ENCODE assay signal across 15 cellular contexts in genomic region chr7:156064921-156065386, GRCh38.
DNase-seq lines count a peak whose midpoint lies in the region; ATAC-seq and TF ChIP-seq lines count a peak whose summit lies in the region.
"Had no signal": no experiment of that assay in that cellular context is flagged by ENCODE, and none has a peak within 500 bp of the region (broad histone marks: within the 10 kb centered on the region; RNA-seq: fewer than 3 reads in every experiment).

No MANE protein-coding gene starts in this region.

- WGBS in trophoblast cell (ENCODE audit: extremely low coverage, insufficient coverage, insufficient read length): no CpG with 5 or more reads among the region's 5 CpGs

- no peaks in the 10 kb centered on the region for H3K79me1 ChIP-seq in trophoblast cell (ENCODE audit: low read length)

- no peaks in the 10 kb centered on the region for H3K79me2 ChIP-seq in trophoblast cell (ENCODE audit: control insufficient read depth, insufficient read depth, low read length, poor library complexity)

- no peak for TF ChIP-seq CTCF in HFFc6 (IDR thresholded peaks at IDR 0.05)
- TF ChIP-seq CTCF in Panc1 (IDR thresholded peaks at IDR 0.05): no peak

- CTCF ChIA-PET in Panc1 (lab: Charles Lee): no interaction called here

- H2AK5ac ChIP-seq in trophoblast cell (ENCODE audit: low read length): no peak overlapping the region

- no peak overlapping the region for H2AFZ ChIP-seq in trophoblast cell (ENCODE audit: insufficient read depth, low read length, poor library complexity)

- H3K4me3 Mint-ChIP-seq in HFFc6: no peak overlapping the region
- H3K4me3 Mint-ChIP-seq in activated T-helper 1 cell treated with anti-CD3 and anti-CD28 coated beads, Interleukin-12 subunit alpha, Interleukin-12 subunit beta, Interleukin-2, Interleukin-4 antibody, amounts not matched to agents 30 ng/mL and 10 ng/mL and 1 ng/mL, durations not matched to agents 14 hours and 24 hours and 36 hours: no peak overlapping the region
- no peak overlapping the region for H3K4me3 Mint-ChIP-seq in activated T-cell treated with anti-CD3 and anti-CD28 coated beads, Interleukin-2, amount 50 U/mL, for 72 hours
- H3K4me3 Mint-ChIP-seq: activated CD8-positive, alpha-beta T cell treated with anti-CD3 and anti-CD28 coated beads, Interleukin-2, amount 10 ng/mL, durations not matched to agents 7 days and 5 days had no signal

- intact Hi-C loops in Panc1 (cut with micrococcal nuclease; ENCODE audit: unreplicated experiment): no loop called here
- intact Hi-C loops in activated T-helper 1 cell treated with anti-CD3 and anti-CD28 coated beads, Interleukin-12 subunit alpha, Interleukin-12 subunit beta, Interleukin-2, Interleukin-4 antibody, amounts not matched to agents 30 ng/mL and 10 ng/mL and 1 ng/mL, durations not matched to agents 14 hours and 24 hours and 36 hours (cut with micrococcal nuclease): no loop called here

- H3K36me3 ChIP-seq in Panc1 (ENCODE audit: control insufficient read depth, insufficient read depth, low read length) (no peaks in the 10 kb centered on the region), trophoblast cell (ENCODE audit: control insufficient read depth in 1 of 2, insufficient read depth in 2 of 2, low read length in 2 of 2) (no peaks in the 10 kb centered on the region)
- H3K36me3 ChIP-seq: ascending aorta, pancreas, SJSA1 had no signal

- H3K4me2 ChIP-seq in trophoblast cell (ENCODE audit: low read length): peak overlapping the region; percentile 11

- no peak overlapping the region for H4K12ac ChIP-seq in trophoblast cell (ENCODE audit: low read depth, low read length)

- H3K27ac ChIP-seq in Panc1 (ENCODE audit: low read length) (peak overlapping the region; percentile 45), epithelial cell of prostate (peak overlapping the region; percentile 12), trophoblast cell (ENCODE audit: low read depth, low read length) (peak overlapping the region; percentile 56)
- H3K27ac ChIP-seq: ascending aorta, pancreas, SJSA1 had no signal

- no peak overlapping the region for H4K8ac ChIP-seq in trophoblast cell (ENCODE audit: low read depth, low read length)

- H3K27ac Mint-ChIP-seq in HFFc6: no peak overlapping the region
- no peak overlapping the region for H3K27ac Mint-ChIP-seq in activated T-helper 1 cell treated with anti-CD3 and anti-CD28 coated beads, Interleukin-12 subunit alpha, Interleukin-12 subunit beta, Interleukin-2, Interleukin-4 antibody, amounts not matched to agents 30 ng/mL and 10 ng/mL and 1 ng/mL, durations not matched to agents 14 hours and 24 hours and 36 hours
- H3K27ac Mint-ChIP-seq in activated T-cell treated with anti-CD3 and anti-CD28 coated beads, Interleukin-2, amount 50 U/mL, for 72 hours: no peak overlapping the region
- H3K27ac Mint-ChIP-seq: activated CD8-positive, alpha-beta T cell treated with anti-CD3 and anti-CD28 coated beads, Interleukin-2, amount 10 ng/mL, durations not matched to agents 7 days and 5 days had no signal

- H3K9me3 ChIP-seq in Panc1 (ENCODE audit: control insufficient read depth, insufficient read depth, low read depth, low read length) (no peaks in the 10 kb centered on the region), trophoblast cell (ENCODE audit: insufficient read depth, low read depth, low read length) (peaks cover 31% of the 10 kb centered on the region)
- H3K9me3 ChIP-seq: ascending aorta, pancreas, SJSA1 had no signal

- no TSS peak for BruUV-seq in Panc1 (replicated peaks; lab: Mats Ljungman, UMichigan)

- POLR2A ChIA-PET in Panc1 (lab: Charles Lee): interaction anchor here (0.6 kb wide), 1 partner anchor 31 kb away, joined by 4 read pairs; no protein-coding TSS in a partner anchor

- no peaks in the 10 kb centered on the region; the same call in 1 of the 2 replicates for H3K27me3 Mint-ChIP-seq in HFFc6 (ENCODE audit: insufficient read depth)
- H3K27me3 Mint-ChIP-seq in activated T-helper 1 cell treated with anti-CD3 and anti-CD28 coated beads, Interleukin-12 subunit alpha, Interleukin-12 subunit beta, Interleukin-2, Interleukin-4 antibody, amounts not matched to agents 30 ng/mL and 10 ng/mL and 1 ng/mL, durations not matched to agents 14 hours and 24 hours and 36 hours (ENCODE audit: insufficient read depth): peaks cover 2% of the 10 kb centered on the region
- peaks cover 13% of the 10 kb centered on the region for H3K27me3 Mint-ChIP-seq in activated T-cell treated with anti-CD3 and anti-CD28 coated beads, Interleukin-2, amount 50 U/mL, for 72 hours (ENCODE audit: low read depth)

- H3K4ac ChIP-seq in trophoblast cell (ENCODE audit: low read depth, low read length): no peak overlapping the region

- DNase-seq in HFFc6 (peak; percentile 1), Panc1 (ENCODE audit: low read depth, low spot score) (peak; percentile 48), epithelial cell of prostate (ENCODE audit: low read depth, low spot score) (peak; percentile 59), trophoblast cell (peak in 1 of 2 donors; percentile 5), GM19238 (ENCODE audit: insufficient read length, low spot score) (no peak), cerebellum (ENCODE audit: low spot score) (no peak)
- no peak for DNase-seq in activated T-helper 1 cell treated with anti-CD3 and anti-CD28 coated beads, Interleukin-12 subunit alpha, Interleukin-12 subunit beta, Interleukin-2, Interleukin-4 antibody, amounts not matched to agents 30 ng/mL and 10 ng/mL and 1 ng/mL, durations not matched to agents 14 hours and 24 hours and 36 hours (ENCODE audit: low spot score)
- DNase-seq in activated T-cell treated with anti-CD3 and anti-CD28 coated beads, Interleukin-2, amount 50 U/mL, for 72 hours: no peak
- DNase-seq: activated CD8-positive, alpha-beta T cell treated with anti-CD3 and anti-CD28 coated beads, Interleukin-2, amount 10 ng/mL, durations not matched to agents 7 days and 5 days; activated effector memory CD4-positive, alpha-beta T cell treated with Interleukin-2 at 50 U/mL for 16 hours; effector CD8-positive, alpha-beta T cell; foreskin melanocyte; pancreas had no signal

- H3K27me3 ChIP-seq in Panc1 (ENCODE audit: control insufficient read depth, insufficient read depth, low read length) (no peaks in the 10 kb centered on the region), trophoblast cell (ENCODE audit: insufficient read depth, low read length) (no peaks in the 10 kb centered on the region)
- H3K27me3 ChIP-seq: ascending aorta, pancreas had no signal

- H3K9ac ChIP-seq in trophoblast cell (ENCODE audit: low read length): no peak overlapping the region

- no peak overlapping the region for H3K14ac ChIP-seq in trophoblast cell (ENCODE audit: low read length)

- in situ Hi-C loops in Panc1 (cut with HindIII; ENCODE audit: low pct_unique_long_range_greater_than_20kb, low sequenced_read_pairs): no loop called here

- no peaks in the 10 kb centered on the region for H3K4me1 Mint-ChIP-seq in HFFc6 (ENCODE audit: low read depth)
- H3K4me1 Mint-ChIP-seq in activated T-helper 1 cell treated with anti-CD3 and anti-CD28 coated beads, Interleukin-12 subunit alpha, Interleukin-12 subunit beta, Interleukin-2, Interleukin-4 antibody, amounts not matched to agents 30 ng/mL and 10 ng/mL and 1 ng/mL, durations not matched to agents 14 hours and 24 hours and 36 hours (ENCODE audit: low read depth): no peaks in the 10 kb centered on the region
- H3K4me1 Mint-ChIP-seq in activated T-cell treated with anti-CD3 and anti-CD28 coated beads, Interleukin-2, amount 50 U/mL, for 72 hours (ENCODE audit: low read depth): peaks cover 5% of the 10 kb centered on the region

- peaks cover 93% of the 10 kb centered on the region for H3K9me3 Mint-ChIP-seq in HFFc6
- peaks cover 15% of the 10 kb centered on the region for H3K9me3 Mint-ChIP-seq in activated T-helper 1 cell treated with anti-CD3 and anti-CD28 coated beads, Interleukin-12 subunit alpha, Interleukin-12 subunit beta, Interleukin-2, Interleukin-4 antibody, amounts not matched to agents 30 ng/mL and 10 ng/mL and 1 ng/mL, durations not matched to agents 14 hours and 24 hours and 36 hours
- peaks cover 8 to 9% of the 10 kb centered on the region in 2 donors for H3K9me3 Mint-ChIP-seq in activated T-cell treated with anti-CD3 and anti-CD28 coated beads, Interleukin-2, amount 50 U/mL, for 72 hours

- no peak overlapping the region for H2BK120ac ChIP-seq in trophoblast cell (ENCODE audit: insufficient read depth, low read length, poor library complexity)

- no peak overlapping the region for H4K91ac ChIP-seq in trophoblast cell (ENCODE audit: low read depth, low read length)

- H3K18ac ChIP-seq in trophoblast cell (ENCODE audit: low read length): no peak overlapping the region

- H2BK5ac ChIP-seq in trophoblast cell (ENCODE audit: low read depth, low read length, poor library complexity): no peak overlapping the region

- no peak overlapping the region for H3K23ac ChIP-seq in trophoblast cell (ENCODE audit: low read length)

- H3K36me3 Mint-ChIP-seq in HFFc6 (ENCODE audit: low read depth): peaks cover 32% of the 10 kb centered on the region
- no peaks in the 10 kb centered on the region for H3K36me3 Mint-ChIP-seq in activated T-helper 1 cell treated with anti-CD3 and anti-CD28 coated beads, Interleukin-12 subunit alpha, Interleukin-12 subunit beta, Interleukin-2, Interleukin-4 antibody, amounts not matched to agents 30 ng/mL and 10 ng/mL and 1 ng/mL, durations not matched to agents 14 hours and 24 hours and 36 hours (ENCODE audit: low read depth)
- no peaks in the 10 kb centered on the region for H3K36me3 Mint-ChIP-seq in activated T-cell treated with anti-CD3 and anti-CD28 coated beads, Interleukin-2, amount 50 U/mL, for 72 hours (ENCODE audit: insufficient read depth in 2 of 2)

- no peak overlapping the region for H2BK12ac ChIP-seq in trophoblast cell (ENCODE audit: low read length)

- H3K4me3 ChIP-seq in Panc1 (ENCODE audit: low read depth in 2 of 2, low read length in 2 of 2) (peak overlapping the region in 1 of 2 experiments; percentile 4; a peak in 1 of 4 replicates), trophoblast cell (ENCODE audit: low read depth, low read length) (no peak overlapping the region)
- H3K4me3 ChIP-seq: ascending aorta, pancreas, SJSA1 had no signal

- H3K4me1 ChIP-seq in Panc1 (ENCODE audit: control insufficient read depth, insufficient read depth, low read length) (peaks cover 7% of the 10 kb centered on the region; the same call in 1 of the 2 replicates), trophoblast cell (ENCODE audit: control insufficient read depth in 1 of 2, insufficient read depth in 2 of 2, low read length in 2 of 2) (peaks cover 4 to 7% of the 10 kb centered on the region in 2 experiments)
- H3K4me1 ChIP-seq: ascending aorta, pancreas had no signal

- peak; percentile 82 for ATAC-seq in Panc1
- ATAC-seq in activated T-cell treated with anti-CD3 and anti-CD28 coated beads, Interleukin-2, amount 50 U/mL, for 72 hours (replicated peaks in 1 of 2): no peak
- ATAC-seq: activated CD8-positive, alpha-beta T cell treated with anti-CD3 and anti-CD28 coated beads, Interleukin-2, amount 10 ng/mL, durations not matched to agents 7 days and 5 days had no signal

Comparison
In these comparisons a context has a peak if more than half of its experiments do, and no peak if none do; other contexts are left out.
1. DNase-seq: peak in HFFc6 (single experiment), Panc1 (single experiment) and epithelial cell of prostate (single experiment); none in activated T-helper 1 cell treated with anti-CD3 and anti-CD28 coated beads, Interleukin-12 subunit alpha, Interleukin-12 subunit beta, Interleukin-2, Interleukin-4 antibody, amounts not matched to agents 30 ng/mL and 10 ng/mL and 1 ng/mL, durations not matched to agents 14 hours and 24 hours and 36 hours (single experiment), GM19238 (single experiment), activated T-cell treated with anti-CD3 and anti-CD28 coated beads, Interleukin-2, amount 50 U/mL, for 72 hours (0 of 2) and cerebellum (single experiment).
2. Peak in every context shown above with its lines, with median percentiles within 50 percentile points of each other: H3K27ac ChIP-seq.